ENCODE assay signal across 1 cellular context in the genomic region with DNA sequence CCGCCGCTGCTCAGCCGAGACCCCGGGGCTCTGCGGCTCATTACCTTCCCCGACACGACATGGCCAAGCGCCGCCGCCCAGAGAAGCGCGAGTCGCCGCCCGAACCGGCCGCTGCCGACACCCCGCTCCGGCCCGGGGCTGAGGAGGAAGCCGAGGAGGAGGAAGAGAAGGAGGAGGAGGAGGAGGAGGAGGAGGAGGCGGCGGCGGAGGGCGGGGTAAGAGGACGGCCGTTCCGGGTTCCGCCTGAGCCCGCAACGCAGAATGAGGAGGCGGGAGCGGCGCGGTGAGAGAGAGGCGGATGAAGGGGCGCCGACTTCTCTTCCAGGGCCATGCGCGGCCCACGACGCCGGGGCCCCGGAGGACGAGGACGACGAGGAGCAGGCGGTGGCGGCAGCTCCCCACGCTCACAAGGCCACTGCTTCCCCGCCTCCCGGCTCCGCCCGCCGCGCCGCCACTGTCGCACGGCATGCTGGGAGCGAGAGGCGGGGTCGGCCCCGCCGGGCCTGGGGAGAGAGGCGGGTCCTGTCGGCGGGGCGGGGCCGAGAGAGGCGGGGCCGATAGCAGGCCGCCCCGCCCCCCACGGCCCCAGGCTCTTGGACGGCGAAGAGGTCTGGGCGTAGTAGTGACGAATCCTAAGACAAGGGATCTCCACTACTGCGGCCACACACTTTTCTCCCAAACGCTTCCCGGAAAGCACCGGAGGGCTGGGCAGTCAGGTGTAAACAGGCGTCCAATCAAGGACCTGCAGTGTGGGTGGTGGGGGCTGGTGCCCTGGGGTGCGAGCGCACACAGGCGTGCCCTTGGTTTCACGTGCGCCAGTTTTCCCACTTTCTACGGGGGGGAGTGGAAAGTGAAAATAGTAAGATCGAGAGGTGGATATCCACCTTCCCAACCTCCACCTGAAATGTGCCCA.
A peak's percentile ranks its signal among the peaks of the same experiment; 100 is the strongest.
TF ChIP-seq lines count a peak whose summit lies in the region.

No MANE protein-coding gene starts in this region.

TF ChIP-seq in HepG2, 621 proteins besides CTCF, POLR2A, EP300 and RAD21 (continued from another document):
- TF ChIP-seq, protein P1, sequence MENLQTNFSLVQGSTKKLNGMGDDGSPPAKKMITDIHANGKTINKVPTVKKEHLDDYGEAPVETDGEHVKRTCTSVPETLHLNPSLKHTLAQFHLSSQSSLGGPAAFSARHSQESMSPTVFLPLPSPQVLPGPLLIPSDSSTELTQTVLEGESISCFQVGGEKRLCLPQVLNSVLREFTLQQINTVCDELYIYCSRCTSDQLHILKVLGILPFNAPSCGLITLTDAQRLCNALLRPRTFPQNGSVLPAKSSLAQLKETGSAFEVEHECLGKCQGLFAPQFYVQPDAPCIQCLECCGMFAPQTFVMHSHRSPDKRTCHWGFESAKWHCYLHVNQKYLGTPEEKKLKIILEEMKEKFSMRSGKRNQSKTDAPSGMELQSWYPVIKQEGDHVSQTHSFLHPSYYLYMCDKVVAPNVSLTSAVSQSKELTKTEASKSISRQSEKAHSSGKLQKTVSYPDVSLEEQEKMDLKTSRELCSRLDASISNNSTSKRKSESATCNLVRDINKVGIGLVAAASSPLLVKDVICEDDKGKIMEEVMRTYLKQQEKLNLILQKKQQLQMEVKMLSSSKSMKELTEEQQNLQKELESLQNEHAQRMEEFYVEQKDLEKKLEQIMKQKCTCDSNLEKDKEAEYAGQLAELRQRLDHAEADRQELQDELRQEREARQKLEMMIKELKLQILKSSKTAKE (CRISPR knock-in tag; IDR thresholded peaks at IDR 0.05; ENCODE audit: borderline replicate concordance): 0 out of 2 replicates have a peak, but pooled peaks have one; percentile 42
- TF ChIP-seq MAF1 (CRISPR knock-in tag; IDR thresholded peaks at IDR 0.05; ENCODE audit: borderline replicate concordance) (0 out of 2 replicates have a peak, but pooled peaks have one; percentile 70), KDM5B (CRISPR knock-in tag; IDR thresholded peaks at IDR 0.05; ENCODE audit: borderline replicate concordance) (peak; percentile 62; the same call in 1 of the 2 replicates)
